ENCODE assay signal across 8 cellular contexts in genomic region chr13:77325371-77325941, GRCh38. TPM values are rescaled to one million over a fixed set of nuclear protein-coding genes. Genes with fewer than 3 reads are reported as not detected.
DNase-seq lines count a peak whose midpoint lies in the region; ATAC-seq and TF ChIP-seq lines count a peak whose summit lies in the region.

No MANE protein-coding gene starts in this region.

- H3K4me3 ChIP-seq in epithelial cell of esophagus (ENCODE audit: low read length) (peak overlapping the region; percentile 82), neuron (ENCODE audit: low read length) (peak overlapping the region; percentile 93)

- H3K27me3 Mint-ChIP-seq in activated T-cell treated with anti-CD3 and anti-CD28 coated beads, Interleukin-2, amount 50 U/mL, for 4 hours (ENCODE audit: low read depth) = no peaks in the 10 kb centered on the region

- H3K4me1 ChIP-seq in neuron (ENCODE audit: insufficient read depth, low read length) = peaks cover 27% of the 10 kb centered on the region

- peak overlapping the region; percentile 96 for H3K4me3 Mint-ChIP-seq in activated T-cell treated with anti-CD3 and anti-CD28 coated beads, Interleukin-2, amount 50 U/mL, for 4 hours

- H3K36me3 Mint-ChIP-seq in activated T-cell treated with anti-CD3 and anti-CD28 coated beads, Interleukin-2, amount 50 U/mL, for 4 hours (ENCODE audit: insufficient read depth) = no peaks in the 10 kb centered on the region

- H3K4me1 Mint-ChIP-seq in activated T-cell treated with anti-CD3 and anti-CD28 coated beads, Interleukin-2, amount 50 U/mL, for 4 hours (ENCODE audit: low read depth) = peaks cover 73% of the 10 kb centered on the region

- no peak for TF ChIP-seq CTCF in epithelial cell of esophagus (IDR thresholded peaks at IDR 0.05; ENCODE audit: insufficient read depth, low read depth, low read length, missing control alignments)

- H2AFZ ChIP-seq in neuron (ENCODE audit: low read depth, low read length) = no peak overlapping the region

- H3K27me3 ChIP-seq in neuron (ENCODE audit: insufficient read depth, low read length) = no peaks in the 10 kb centered on the region

- no peak for DNase-seq in activated T-cell treated with anti-CD3 and anti-CD28 coated beads, Interleukin-2, amount 50 U/mL, for 4 hours
- no peak for DNase-seq in activated T-cell treated with anti-CD3 and anti-CD28 coated beads, Interleukin-2, amount 50 U/mL, for 1 hour
- DNase-seq in RPMI8226 = peak; percentile 52
- peak; percentile 88 for DNase-seq in epithelial cell of esophagus (ENCODE audit: low read depth)
- DNase-seq in H4 (ENCODE audit: low spot score) = no peak
- no peak for DNase-seq in NCI-H1105 (lab: John Stamatoyannopoulos, UW)

- no peak for ATAC-seq in activated T-cell treated with anti-CD3 and anti-CD28 coated beads, Interleukin-2, amount 50 U/mL, for 4 hours
- ATAC-seq in GM19351 (IDR thresholded peaks at IDR 0.05; ENCODE audit: unreplicated experiment) = no peak

- H3K36me3 ChIP-seq in neuron (ENCODE audit: insufficient read depth, low read length) = no peaks in the 10 kb centered on the region

- H3K9me3 Mint-ChIP-seq in activated T-cell treated with anti-CD3 and anti-CD28 coated beads, Interleukin-2, amount 50 U/mL, for 4 hours = no peaks in the 10 kb centered on the region

- H3K9me3 ChIP-seq in neuron (ENCODE audit: low read length) = no peaks in the 10 kb centered on the region

RNA-seq across cellular contexts. Expression of gene MYCBP2, which starts 1.4 kb away (rescaled TPM):
- total RNA-seq in activated T-cell treated with anti-CD3 and anti-CD28 coated beads, Interleukin-2, amount 50 U/mL, for 4 hours = 10 to 100 TPM; 81.1 to 96.0 (median 88.3) TPM
- total RNA-seq in H4 (2014; rRNA removed; shearing (Covaris generic)) = 19.3 and 20.6 TPM in 2 replicates

Comparison
In these comparisons a context has a peak if more than half of its experiments do, and no peak if none do; other contexts are left out.
1. DNase-seq: peak in RPMI8226 (single experiment) and epithelial cell of esophagus (single experiment); none in activated T-cell treated with anti-CD3 and anti-CD28 coated beads, Interleukin-2, amount 50 U/mL, for 4 hours (single experiment), activated T-cell treated with anti-CD3 and anti-CD28 coated beads, Interleukin-2, amount 50 U/mL, for 1 hour (single experiment), H4 (single experiment) and NCI-H1105 (single experiment).